Comparison of ENCODE assay signal across 1 cellular context in genomic region chr10:99999319-100000108, GRCh38.
TF ChIP-seq lines count a peak whose summit lies in the region.

No MANE protein-coding gene starts in this region.

TF ChIP-seq in IMR-90, 13 proteins besides CTCF, POLR2A, EP300 and RAD21:
- TF ChIP-seq FOS (IDR thresholded peaks at IDR 0.05; ENCODE audit: low read depth, low read length): no peak
- TF ChIP-seq MXI1 (IDR thresholded peaks at IDR 0.05; ENCODE audit: borderline replicate concordance, low read depth, low read length): no peak
- TF ChIP-seq NFE2L2 (IDR thresholded peaks at IDR 0.05; ENCODE audit: low read depth, low read length): no peak
